Comparison of ENCODE assay signal across 13 cellular contexts in genomic region chr3:122246214-122246613, GRCh38.
A peak's percentile ranks its signal among the peaks of the same experiment; 100 is the strongest.
DNase-seq lines count a peak whose midpoint lies in the region; ATAC-seq and TF ChIP-seq lines count a peak whose summit lies in the region.
"Had no signal": no experiment of that assay in that cellular context is flagged by ENCODE, and none has a peak within 500 bp of the region (broad histone marks: within the 10 kb centered on the region; RNA-seq: fewer than 3 reads in every experiment).

No MANE protein-coding gene starts in this region.

- intact Hi-C loops in left ventricle myocardium superior (cut with micrococcal nuclease): no loop called here

- H3K27ac Mint-ChIP-seq in activated naive CD8-positive, alpha-beta T cell: no peak overlapping the region

- TF ChIP-seq CTCF in AG09309 (IDR thresholded peaks at IDR 0.05; ENCODE audit: control insufficient read depth, insufficient read depth, low read depth, low read length, missing control alignments): no peak
- TF ChIP-seq CTCF in GM12875 (IDR thresholded peaks at IDR 0.05; ENCODE audit: borderline replicate concordance, insufficient read depth, low read depth, low read length): no peak

- H3K27me3 ChIP-seq in mononuclear cell (ENCODE audit: insufficient read depth, low read length): no peaks in the 10 kb centered on the region

- ATAC-seq in GM18511 (IDR thresholded peaks at IDR 0.05; ENCODE audit: unreplicated experiment) (no peak), left ventricle myocardium superior (no peak)
- ATAC-seq: Panc1 had no signal

- no peaks in the 10 kb centered on the region for H3K9me3 Mint-ChIP-seq in activated naive CD8-positive, alpha-beta T cell (ENCODE audit: low read depth)

- H3K4me1 Mint-ChIP-seq in activated naive CD8-positive, alpha-beta T cell (ENCODE audit: low read depth): peaks cover 10% of the 10 kb centered on the region

- DNase-seq in AG09309 (ENCODE audit: low read depth): peak; percentile 32
- no peak for DNase-seq in NCI-H524 (lab: John Stamatoyannopoulos, UW)
- DNase-seq in stimulated activated naive CD4-positive, alpha-beta T cell (lab: John Stamatoyannopoulos, UW): no peak
- DNase-seq in left ventricle myocardium superior: no peak
- DNase-seq: central memory CD4-positive, alpha-beta T cell; head of caudate nucleus; NCI-H1417 treated with DMSO at 0.1 percent for 48 hours; stimulated activated CD4-positive, alpha-beta T cell treated with anti-CD3 and anti-CD28 coated beads, Interleukin-2, amount 100 ng/mL, for 24 hours had no signal

- peaks cover 4% of the 10 kb centered on the region for H3K27me3 Mint-ChIP-seq in activated naive CD8-positive, alpha-beta T cell

- H3K9me3 ChIP-seq in mononuclear cell (ENCODE audit: low read depth, low read length): no peaks in the 10 kb centered on the region

- peaks cover 40% of the 10 kb centered on the region for H3K4me1 ChIP-seq in mononuclear cell (ENCODE audit: insufficient read depth, low read length)

- peak overlapping the region; percentile 22 for H3K4me3 ChIP-seq in AG09309 (ENCODE audit: control insufficient read depth, low read depth, low read length)
- peak overlapping the region; percentile 23 for H3K4me3 ChIP-seq in GM12875 (ENCODE audit: low read depth, low read length)
- peak overlapping the region; percentile 12 for H3K4me3 ChIP-seq in mononuclear cell (ENCODE audit: low read length)

- no peaks in the 10 kb centered on the region for H3K36me3 Mint-ChIP-seq in activated naive CD8-positive, alpha-beta T cell

- H3K4me3 Mint-ChIP-seq in activated naive CD8-positive, alpha-beta T cell: peak overlapping the region; percentile 42
